ENCODE assay signal across 8 cellular contexts in the genomic region with DNA sequence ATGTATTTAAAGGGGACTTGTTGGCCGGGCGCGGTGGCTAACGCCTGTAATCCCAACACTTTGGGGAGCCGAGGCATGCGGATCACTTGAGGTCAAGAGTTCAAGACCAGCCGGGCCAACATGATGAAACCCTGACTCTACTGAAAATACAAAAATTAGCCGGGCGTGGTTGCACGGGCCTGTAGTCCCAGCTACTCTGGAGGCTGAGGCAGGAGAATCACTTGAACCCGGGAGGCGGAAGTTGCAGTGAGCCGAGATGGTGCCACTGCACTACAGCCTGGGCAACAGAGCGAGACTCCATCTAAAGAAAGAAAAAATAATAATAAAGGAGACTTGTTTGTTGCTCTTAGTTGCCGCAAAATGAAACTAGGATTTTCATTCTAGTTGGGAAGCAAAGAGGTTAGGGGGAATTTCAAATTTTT. TPM values are rescaled to one million over a fixed set of nuclear protein-coding genes. Genes with fewer than 3 reads are reported as not detected.
DNase-seq lines count a peak whose midpoint lies in the region; TF ChIP-seq lines count a peak whose summit lies in the region.
"Not testable (repeated sequence)": the region's sequence is repeated elsewhere in the genome, so short reads cannot be mapped to it uniquely, and the experiment has no call there.

No MANE protein-coding gene starts in this region.

- H3K27me3 Mint-ChIP-seq in IgD-negative memory B cell; endothelial cell (ENCODE audit: unreplicated experiment): not testable (repeated sequence)

- H3K36me3 Mint-ChIP-seq in IgD-negative memory B cell; endothelial cell (ENCODE audit: low read depth, unreplicated experiment): not testable (repeated sequence)

- H3K4me2 ChIP-seq in BLaER1: peak overlapping the region; percentile 97

- H3K27ac Mint-ChIP-seq in IgD-negative memory B cell: peak overlapping the region; percentile 96 to 98 (median 97)
- H3K27ac Mint-ChIP-seq in endothelial cell (ENCODE audit: unreplicated experiment): peak overlapping the region; percentile 90

- H3K27me3 ChIP-seq in BLaER1; layer of hippocampus (ENCODE audit: control insufficient read depth, insufficient read depth, low read length); neuron (ENCODE audit: insufficient read depth, low read length); stomach smooth muscle (ENCODE audit: control insufficient read depth in 1 of 2, insufficient read depth in 2 of 2, low read length in 2 of 2): not testable (repeated sequence)

- H3K4me3 ChIP-seq in BLaER1 (peak overlapping the region; percentile 98), neuron (ENCODE audit: low read length) (peak overlapping the region; percentile 66), stomach smooth muscle (ENCODE audit: low read length in 2 of 2) (peak overlapping the region; percentile 40 to 83)

- H2AFZ ChIP-seq in neuron (ENCODE audit: low read depth, low read length): peak overlapping the region; percentile 47

- H3K4me1 Mint-ChIP-seq in IgD-negative memory B cell: peaks cover 51 to 59% (median 52%) of the 10 kb centered on the region in 3 donors
- peaks cover 13% of the 10 kb centered on the region for H3K4me1 Mint-ChIP-seq in endothelial cell (ENCODE audit: unreplicated experiment)

- H3K4me3 Mint-ChIP-seq in IgD-negative memory B cell (peak overlapping the region; percentile 92 to 97 (median 95)), endothelial cell (ENCODE audit: unreplicated experiment) (peak overlapping the region; percentile 93)

- peaks cover 79% of the 10 kb centered on the region for H3K4me1 ChIP-seq in BLaER1
- not testable (repeated sequence) for H3K4me1 ChIP-seq in neuron (ENCODE audit: insufficient read depth, low read length)
- H3K4me1 ChIP-seq in stomach smooth muscle (ENCODE audit: control insufficient read depth, insufficient read depth, low read length): peaks cover 36% of the 10 kb centered on the region

- TF ChIP-seq CTCF in VCaP (conservative IDR thresholded peaks at IDR 0.05); endothelial cell (IDR thresholded peaks at IDR 0.05; ENCODE audit: unreplicated experiment): not testable (repeated sequence)

- DNase-seq in endothelial cell (ENCODE audit: low spot score): not testable (repeated sequence)

- H3K9ac ChIP-seq in BLaER1: not testable (repeated sequence)
- peak overlapping the region; percentile 65 to 88 for H3K9ac ChIP-seq in stomach smooth muscle (ENCODE audit: low read length in 2 of 2)

- not testable (repeated sequence) for H3K36me3 ChIP-seq in BLaER1; neuron (ENCODE audit: insufficient read depth, low read length); stomach smooth muscle (ENCODE audit: control insufficient read depth in 2 of 2, insufficient read depth in 2 of 2, low read length in 2 of 2)

- H3K9me3 ChIP-seq in BLaER1; neuron (ENCODE audit: low read length); stomach smooth muscle (ENCODE audit: control insufficient read depth in 2 of 2, low read length in 2 of 2): not testable (repeated sequence)

- H3K9me3 Mint-ChIP-seq in IgD-negative memory B cell; endothelial cell (ENCODE audit: unreplicated experiment): not testable (repeated sequence)

- peaks cover 38% of the 10 kb centered on the region for H4K20me1 ChIP-seq in BLaER1

- H3K27ac ChIP-seq in BLaER1: peak overlapping the region; percentile 97
- H3K27ac ChIP-seq in VCaP: peak overlapping the region; percentile 94
- H3K27ac ChIP-seq in angular gyrus (ENCODE audit: low read depth, low read length): peak overlapping the region; percentile 98
- H3K27ac ChIP-seq in layer of hippocampus (ENCODE audit: low read depth, low read length): peak overlapping the region; percentile 99
- H3K27ac ChIP-seq in stomach smooth muscle (ENCODE audit: low read length): peak overlapping the region; percentile 92

RNA-seq across cellular contexts. Expression of a gene that starts 22.5 kb away (rescaled TPM):
- polyA plus RNA-seq in IgD-negative memory B cell: 12.0 TPM
- total RNA-seq in endothelial cell (ENCODE audit: unreplicated experiment): 54.3 TPM
